In genomic region chr1:84298336-84298687, GRCh38 we compare ENCODE assay signal across 8 cellular contexts. TPM values are rescaled to one million over a fixed set of nuclear protein-coding genes. Genes with fewer than 3 reads are reported as not detected.
A peak's percentile ranks its signal among the peaks of the same experiment; 100 is the strongest.
DNase-seq lines count a peak whose midpoint lies in the region; TF ChIP-seq lines count a peak whose summit lies in the region.

No MANE protein-coding gene starts in this region.

- no peaks in the 10 kb centered on the region for H3K27me3 ChIP-seq in MG63

- H3K4me3 ChIP-seq in HEK293 (ENCODE audit: low read depth, low read length) (peak overlapping the region; percentile 90), MG63 (peak overlapping the region; percentile 81)

- H3K9me3 ChIP-seq in HEK293 (ENCODE audit: control insufficient read depth, insufficient read depth, low read depth, low read length) (no peaks in the 10 kb centered on the region), MG63 (peaks cover 2% of the 10 kb centered on the region; the same call in 1 of the 2 replicates)

- DNase-seq in NCI-H82 (lab: John Stamatoyannopoulos, UW) (peak; percentile 70), NCI-H82 treated with DMSO at 0.1 percent for 48 hours (lab: John Stamatoyannopoulos, UW; ENCODE audit: unreplicated experiment) (no peak), MG63 (peak; percentile 60), dedifferentiated amniotic fluid mesenchymal stem cell (ENCODE audit: extremely low spot score) (peak; percentile 34), left kidney (ENCODE audit: low read depth, low spot score) (peak; percentile 89)
- DNase-seq in activated CD4-positive, alpha-beta T cell treated with anti-CD3 and anti-CD28 coated beads for 4 hours = peak; percentile 38 to 44
- DNase-seq in stimulated activated CD4-positive, alpha-beta T cell treated with anti-CD3 and anti-CD28 coated beads, Interleukin-4, amount 100 ng/mL, for 4 hours = peak; percentile 38 to 51

- peak overlapping the region; percentile 86; the same call in 1 of the 2 replicates for H3K27ac ChIP-seq in HEK293 (ENCODE audit: extremely low read depth, low read depth, low read length)

- peaks cover 2% of the 10 kb centered on the region; the same call in 1 of the 2 replicates for H3K4me1 ChIP-seq in HEK293 (ENCODE audit: control insufficient read depth, insufficient read depth, low read length)

- TF ChIP-seq CTCF in HEK293 (tag by site-specific recombination; IDR thresholded peaks at IDR 0.05) = no peak

- CTCF ChIA-PET in HEK293 (lab: Yijun Ruan, JAX) = interaction anchor here (0.6 to 1.3 kb wide), 4 partner anchors 9 to 288 kb away, joined by 3 to 6 read pairs (median 3); no protein-coding TSS in a partner anchor

- no peaks in the 10 kb centered on the region for H3K36me3 ChIP-seq in HEK293 (ENCODE audit: control insufficient read depth in 2 of 2, insufficient read depth in 1 of 2, low read length in 2 of 2)
- no peaks in the 10 kb centered on the region for H3K36me3 ChIP-seq in MG63

- POLR2A ChIA-PET in HEK293 (lab: Yijun Ruan, JAX) = interaction anchor here (0.8 to 1.7 kb wide), 2 partner anchors 9 to 306 kb away, joined by 3 read pairs; no protein-coding TSS in a partner anchor

TF ChIP-seq in HEK293, 187 proteins besides CTCF, POLR2A, EP300 and RAD21 (continues in another document):
- TF ChIP-seq ZNF621 (tag by site-specific recombination; IDR thresholded peaks at IDR 0.05) (no peak), ZNF510 (tag by site-specific recombination; IDR thresholded peaks at IDR 0.05; ENCODE audit: insufficient replicate concordance) (no peak), RBAK (tag by site-specific recombination; IDR thresholded peaks at IDR 0.05) (no peak), PRDM10 (tag by site-specific recombination; IDR thresholded peaks at IDR 0.05) (peak; percentile 87; the same call in 1 of the 2 replicates), ZNF473 (tag by site-specific recombination; IDR thresholded peaks at IDR 0.05) (no peak), ZXDB (tag by site-specific recombination; IDR thresholded peaks at IDR 0.05) (peak; percentile 65; the same call in 1 of the 2 replicates), ZBTB6 (tag by site-specific recombination; IDR thresholded peaks at IDR 0.05) (no peak), TSHZ1 (tag by site-specific recombination; IDR thresholded peaks at IDR 0.05; ENCODE audit: borderline replicate concordance) (no peak), ZNF830 (tag by site-specific recombination; IDR thresholded peaks at IDR 0.05; ENCODE audit: low read depth) (no peak), KLF7 (tag by site-specific recombination; IDR thresholded peaks at IDR 0.05; ENCODE audit: borderline replicate concordance) (no peak), ZNF654 (tag by site-specific recombination; IDR thresholded peaks at IDR 0.05; ENCODE audit: low read depth) (no peak), YY1 (tag by site-specific recombination; IDR thresholded peaks at IDR 0.05) (peak; percentile 36; the same call in 1 of the 2 replicates), ZNF600 (tag by site-specific recombination; IDR thresholded peaks at IDR 0.05) (0 out of 2 replicates have a peak, but pooled peaks have one; percentile 20), ZNF366 (tag by site-specific recombination; conservative IDR thresholded peaks at IDR 0.05) (no peak), ZSCAN16 (tag by site-specific recombination; IDR thresholded peaks at IDR 0.05) (no peak), ZNF596 (tag by site-specific recombination; IDR thresholded peaks at IDR 0.05) (0 out of 2 replicates have a peak, but pooled peaks have one; percentile 16), ZNF214 (tag by site-specific recombination; IDR thresholded peaks at IDR 0.05; ENCODE audit: borderline replicate concordance) (no peak), ZNF548 (tag by site-specific recombination; IDR thresholded peaks at IDR 0.05) (no peak), ZNF211 (tag by site-specific recombination; IDR thresholded peaks at IDR 0.05; ENCODE audit: low read depth) (no peak), ZNF792 (tag by site-specific recombination; IDR thresholded peaks at IDR 0.05) (no peak), GFI1B (tag by site-specific recombination; IDR thresholded peaks at IDR 0.05) (no peak), ZNF585B (tag by site-specific recombination; IDR thresholded peaks at IDR 0.05) (no peak), ZNF658 (tag by site-specific recombination; IDR thresholded peaks at IDR 0.05) (no peak), ZNF76 (tag by site-specific recombination; IDR thresholded peaks at IDR 0.05; ENCODE audit: borderline replicate concordance, low read depth) (peak; percentile 87; the same call in 1 of the 2 replicates), ZNF18 (tag by site-specific recombination; IDR thresholded peaks at IDR 0.05) (no peak), ZNF155 (tag by site-specific recombination; IDR thresholded peaks at IDR 0.05) (no peak), ZBTB8A (tag by site-specific recombination; IDR thresholded peaks at IDR 0.05) (peak; percentile 59; the same call in 1 of the 2 replicates)

RNA-seq across cellular contexts. Expression of gene SAMD13, which starts 3.2 kb away (rescaled TPM):
- 0.15 and 0.40 TPM in 2 replicates for total RNA-seq in MG63 (2014; rRNA removed; shearing (Covaris generic); ENCODE audit: low replicate concordance)
